ENCODE assay signal across 26 cellular contexts in genomic region chr10:112230325-112230988, GRCh38. TPM values are rescaled to one million over a fixed set of nuclear protein-coding genes. Genes with fewer than 3 reads are reported as not detected.
DNase-seq lines count a peak whose midpoint lies in the region; ATAC-seq and TF ChIP-seq lines count a peak whose summit lies in the region.
"Had no signal": no experiment of that assay in that cellular context is flagged by ENCODE, and none has a peak within 500 bp of the region (broad histone marks: within the 10 kb centered on the region; RNA-seq: fewer than 3 reads in every experiment).

No MANE protein-coding gene starts in this region.

- H3F3A ChIP-seq in neural progenitor cell (ENCODE audit: low read depth) = no peaks in the 10 kb centered on the region

- H3K36me3 ChIP-seq in HCT116 (ENCODE audit: control insufficient read depth in 1 of 2, insufficient read depth in 2 of 2, low read length in 2 of 2) = no peaks in the 10 kb centered on the region
- H3K36me3 ChIP-seq in neural progenitor cell = no peaks in the 10 kb centered on the region
- no peaks in the 10 kb centered on the region for H3K36me3 ChIP-seq in left lung
- H3K36me3 ChIP-seq: heart right ventricle, right atrium auricular region had no signal

- H2AFZ ChIP-seq in HCT116 (ENCODE audit: low read depth, low read length, poor library complexity, severe bottlenecking) (peak overlapping the region; percentile 63), neural progenitor cell (replicated peaks) (no peak overlapping the region)

- H3K9me2 ChIP-seq in HCT116 (ENCODE audit: insufficient read depth) = no peaks in the 10 kb centered on the region

- CTCF ChIA-PET in HCT116 (lab: Charles Lee) = no interaction called here

- intact Hi-C loops in HCT116 (cut with micrococcal nuclease) = no loop called here
- intact Hi-C loops in left lung (cut with DNase I) = no loop called here

- no peak for TF ChIP-seq POLR2A in HCT116 (IDR thresholded peaks at IDR 0.05; ENCODE audit: borderline replicate concordance, extremely low read depth, insufficient read depth, insufficient read length)

- H3K27ac Mint-ChIP-seq in neural progenitor cell = no peak overlapping the region
- H3K27ac Mint-ChIP-seq: activated CD4-positive, alpha-beta T cell treated with anti-CD3 and anti-CD28 coated beads, Interleukin-2, amount 10 ng/mL, durations not matched to agents 24 days and 14 days; activated naive CD4-positive, alpha-beta T cell treated with anti-CD3 and anti-CD28 coated beads, Interleukin-2, amount 50 U/mL, for 72 hours had no signal

- TF ChIP-seq CTCF in AG10803 (conservative IDR thresholded peaks at IDR 0.05; ENCODE audit: low read length) = no peak
- TF ChIP-seq CTCF in HCT116 (IDR thresholded peaks at IDR 0.05 in 2 of 3, conservative IDR thresholded peaks at IDR 0.05 in 1 of 3; ENCODE audit: borderline replicate concordance in 1 of 3, insufficient read depth in 1 of 3, low read depth in 2 of 3, low read length in 2 of 3) = no peak
- no peak for TF ChIP-seq CTCF in neural progenitor cell (IDR thresholded peaks at IDR 0.05)
- TF ChIP-seq CTCF in left lung (IDR thresholded peaks at IDR 0.05) = no peak

- peaks cover 9% of the 10 kb centered on the region for H3K4me1 Mint-ChIP-seq in neural progenitor cell
- H3K4me1 Mint-ChIP-seq: activated CD4-positive, alpha-beta T cell treated with anti-CD3 and anti-CD28 coated beads, Interleukin-2, amount 10 ng/mL, durations not matched to agents 24 days and 14 days had no signal

- H3K9me3 Mint-ChIP-seq in neural progenitor cell = no peaks in the 10 kb centered on the region
- H3K9me3 Mint-ChIP-seq: activated CD4-positive, alpha-beta T cell treated with anti-CD3 and anti-CD28 coated beads, Interleukin-2, amount 10 ng/mL, durations not matched to agents 24 days and 14 days; activated naive CD4-positive, alpha-beta T cell treated with anti-CD3 and anti-CD28 coated beads, Interleukin-2, amount 50 U/mL, for 72 hours had no signal

- DNase-seq in AG10803 (ENCODE audit: low read depth) (peak; percentile 37), HCT116 (ENCODE audit: low read depth, low spot score) (no peak), astrocyte of the hippocampus (ENCODE audit: low read depth, low spot score) (peak; percentile 64), kidney tubule cell (ENCODE audit: low spot score) (peak; percentile 6), neural progenitor cell (ENCODE audit: low spot score) (no peak), GM19240 (ENCODE audit: insufficient read length, low spot score) (no peak), left lung (no peak)
- DNase-seq: activated CD4-positive, alpha-beta T cell treated with anti-CD3 and anti-CD28 coated beads, Interleukin-2, amount 10 ng/mL, durations not matched to agents 24 days and 14 days; COR-L47; heart right ventricle; NCI-H2171; SW 1271 had no signal

- no peak overlapping the region for H3K4me3 Mint-ChIP-seq in neural progenitor cell
- H3K4me3 Mint-ChIP-seq: activated CD4-positive, alpha-beta T cell treated with anti-CD3 and anti-CD28 coated beads, Interleukin-2, amount 10 ng/mL, durations not matched to agents 24 days and 14 days; brain; neural crest cell had no signal

- H3K9me3 ChIP-seq in HCT116 (ENCODE audit: control insufficient read depth in 1 of 2, insufficient read depth in 1 of 2, low read depth in 1 of 2, low read length in 2 of 2) (no peaks in the 10 kb centered on the region; a peak in 1 of 4 replicates), neural progenitor cell (ENCODE audit: low read depth) (no peaks in the 10 kb centered on the region), left lung (no peaks in the 10 kb centered on the region)
- H3K9me3 ChIP-seq: heart right ventricle, right atrium auricular region had no signal

- RAD21 ChIA-PET in HCT116 (lab: Charles Lee; ENCODE audit: low non-redundant PET in 1 of 2, low total read pairs in 2 of 2, uncharacterized antibody in 2 of 2, unreplicated experiment in 2 of 2) = no interaction called here

- POLR2A ChIA-PET in HCT116 (lab: Charles Lee) = no interaction called here

- H3K4me1 ChIP-seq in HCT116 (ENCODE audit: control insufficient read depth in 1 of 2, insufficient read depth in 2 of 2, low read length in 2 of 2) (peaks cover 0 to 13% of the 10 kb centered on the region in 2 experiments; a peak in 1 of 4 replicates), neural progenitor cell (no peaks in the 10 kb centered on the region), left lung (peaks cover 4 to 5% of the 10 kb centered on the region in 2 donors)
- H3K4me1 ChIP-seq: right atrium auricular region had no signal

- no peaks in the 10 kb centered on the region for H4K20me1 ChIP-seq in HCT116 (ENCODE audit: insufficient read depth)
- no peaks in the 10 kb centered on the region for H4K20me1 ChIP-seq in neural progenitor cell (ENCODE audit: low read depth)

- no peak for ATAC-seq in HCT116
- no peak for ATAC-seq in HG03460 (IDR thresholded peaks at IDR 0.05; ENCODE audit: unreplicated experiment)
- no peak for ATAC-seq in left lung
- ATAC-seq: activated naive CD4-positive, alpha-beta T cell treated with anti-CD3 and anti-CD28 coated beads, Interleukin-2, amount 50 U/mL, for 72 hours; esophagus mucosa; GM12878; heart right ventricle; Panc1 had no signal

- H3K4me2 ChIP-seq in HCT116 (ENCODE audit: low read length) (no peak overlapping the region), neural progenitor cell (no peak overlapping the region)
- H3K4me2 ChIP-seq: KMS-11 had no signal

- no TSS peak for BruUV-seq in HCT116 (replicated peaks; lab: Mats Ljungman, UMichigan)

- H3K27ac ChIP-seq in HCT116 (ENCODE audit: low read depth, low read length) (no peak overlapping the region), neural progenitor cell (no peak overlapping the region), left lung (peak overlapping the region in 1 of 2 donors; percentile 14)
- H3K27ac ChIP-seq: heart right ventricle, KMS-11, right atrium auricular region had no signal

- H3K27me3 ChIP-seq in HCT116 (ENCODE audit: insufficient read depth, low read length) = no peaks in the 10 kb centered on the region
- no peaks in the 10 kb centered on the region for H3K27me3 ChIP-seq in neural progenitor cell
- peaks cover 0 to 39% of the 10 kb centered on the region in 2 donors for H3K27me3 ChIP-seq in left lung
- H3K27me3 ChIP-seq: heart right ventricle, right atrium auricular region had no signal

- no peak for TF ChIP-seq RAD21 in HCT116 (IDR thresholded peaks at IDR 0.05; ENCODE audit: low read depth)

- H3K36me3 Mint-ChIP-seq in neural progenitor cell = no peaks in the 10 kb centered on the region
- H3K36me3 Mint-ChIP-seq: activated naive CD4-positive, alpha-beta T cell treated with anti-CD3 and anti-CD28 coated beads, Interleukin-2, amount 50 U/mL, for 72 hours; brain had no signal

- H3K9ac ChIP-seq in HCT116 (ENCODE audit: low read length) (no peak overlapping the region), neural progenitor cell (no peak overlapping the region)
- H3K9ac ChIP-seq: KMS-11 had no signal

- H3K79me2 ChIP-seq in HCT116 (ENCODE audit: insufficient read depth, low read length) (no peaks in the 10 kb centered on the region), neural progenitor cell (ENCODE audit: low read depth) (no peaks in the 10 kb centered on the region)

- H3K4me3 ChIP-seq in AG10803 (ENCODE audit: low read length) (no peak overlapping the region), HCT116 (replicated peaks in 1 of 2; ENCODE audit: low read depth in 1 of 2, low read length in 2 of 2) (no peak overlapping the region), neural progenitor cell (no peak overlapping the region), left lung (no peak overlapping the region)
- H3K4me3 ChIP-seq: GM12878, heart right ventricle, right atrium auricular region had no signal

- H3K27me3 Mint-ChIP-seq in neural progenitor cell (ENCODE audit: insufficient read depth, low read depth) = peaks cover 7% of the 10 kb centered on the region

TF ChIP-seq in HCT116, 20 proteins besides CTCF, POLR2A, EP300 and RAD21:
- TF ChIP-seq YY1 (IDR thresholded peaks at IDR 0.05; ENCODE audit: extremely low read depth, insufficient replicate concordance, low read depth, low read length) (peak; percentile 61), REST (IDR thresholded peaks at IDR 0.05; ENCODE audit: low read depth) (no peak)

RNA-seq across cellular contexts. Expression of gene GPAM, which starts 46.9 kb away (rescaled TPM):
- total RNA-seq in HCT116 (2021; ENCODE audit: unreplicated experiment) (19.3 TPM), neural progenitor cell (ENCODE audit: low replicate concordance) (14.8 and 18.9 TPM in 2 replicates), left lung (10 to 100 TPM; 11.2 to 19.0 TPM)
- 4.0 and 5.6 TPM in 2 replicates for polyA plus RNA-seq in HCT116 (2012)

RNA-seq across cellular contexts. Expression of gene TECTB, which starts 52.7 kb away (rescaled TPM):
- 0.07 TPM for total RNA-seq in HCT116 (2021; ENCODE audit: unreplicated experiment)
- not detected in 2 replicates for polyA plus RNA-seq in HCT116 (2012)
- not detected in 2 replicates for total RNA-seq in neural progenitor cell (ENCODE audit: low replicate concordance)
- total RNA-seq in left lung = not detected
- total RNA-seq: activated CD4-positive, alpha-beta T cell treated with anti-CD3 and anti-CD28 coated beads, Interleukin-2, amount 10 ng/mL, durations not matched to agents 24 days and 14 days; activated naive CD4-positive, alpha-beta T cell treated with anti-CD3 and anti-CD28 coated beads, Interleukin-2, amount 50 U/mL, for 72 hours; dermis microvascular lymphatic vessel endothelial cell; esophagus mucosa; GM12878; heart right ventricle; mesenteric fat pad; neural crest cell; right atrium auricular region; urinary bladder had no signal
- polyA plus RNA-seq: AG04450, GM12878, heart right ventricle, keratinocyte, urinary bladder had no signal

Comparison
In these comparisons a context has a peak if more than half of its experiments do, and no peak if none do; other contexts are left out.
1. DNase-seq: peak in AG10803 (single experiment), astrocyte of the hippocampus (single experiment) and kidney tubule cell (single experiment); none in HCT116 (single experiment), neural progenitor cell (single experiment), GM19240 (single experiment) and left lung (0 of 2).